12 cellular contexts compared by ENCODE assay signal in the genomic region with DNA sequence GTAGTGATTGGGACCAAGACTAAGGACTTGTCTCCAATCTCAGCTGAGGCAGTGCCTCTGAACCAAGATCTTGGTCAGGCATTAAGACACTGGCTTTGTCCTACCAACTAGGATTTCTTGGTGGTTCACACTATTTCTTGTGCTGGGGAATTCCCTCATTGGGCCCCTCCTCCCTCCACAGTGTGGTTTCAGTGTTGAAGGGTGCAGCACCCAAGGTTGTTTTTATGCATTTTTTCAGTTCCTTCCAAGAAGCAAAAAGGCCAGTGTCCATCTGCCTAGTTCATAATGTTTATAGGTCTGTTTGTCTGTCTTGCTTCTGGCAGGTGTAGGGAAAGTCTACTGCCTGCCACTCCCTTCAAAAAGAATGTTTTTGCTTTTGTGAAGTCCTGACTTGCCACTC. TPM values are rescaled to one million over a fixed set of nuclear protein-coding genes. Genes with fewer than 3 reads are reported as not detected.
DNase-seq lines count a peak whose midpoint lies in the region; ATAC-seq, FAIRE-seq and TF ChIP-seq lines count a peak whose summit lies in the region.
"Had no signal": no experiment of that assay in that cellular context is flagged by ENCODE, and none has a peak within 500 bp of the region (broad histone marks: within the 10 kb centered on the region; RNA-seq: fewer than 3 reads in every experiment).

No MANE protein-coding gene starts in this region.

- no peak for TF ChIP-seq POLR2A in GM12878 (IDR thresholded peaks at IDR 0.05; ENCODE audit: low read depth, low read length)

- intact Hi-C loops in GM12878 (cut with micrococcal nuclease; ENCODE audit: unreplicated experiment) = no loop called here
- intact Hi-C loops in Right ventricle myocardium superior (cut with DNase I) = no loop called here
- intact Hi-C loops in Calu3 (cut with micrococcal nuclease; ENCODE audit: unreplicated experiment) = no loop called here

- no peaks in the 10 kb centered on the region for H3K79me2 ChIP-seq in GM12878 (ENCODE audit: control insufficient read depth, insufficient read depth, low read length)

- TF ChIP-seq RAD21 in GM12878 (IDR thresholded peaks at IDR 0.05; ENCODE audit: insufficient read depth, low read depth, low read length) = no peak

- peak overlapping the region; percentile 32 to 82 (median 74) for H3K4me3 Mint-ChIP-seq in CD8-positive, alpha-beta memory T cell
- H3K4me3 Mint-ChIP-seq in Calu3 (ENCODE audit: low read depth, unreplicated experiment) = no peak overlapping the region
- H3K4me3 Mint-ChIP-seq: H9 had no signal

- peaks cover 23 to 29% (median 27%) of the 10 kb centered on the region in 3 donors for H3K4me1 Mint-ChIP-seq in CD8-positive, alpha-beta memory T cell
- H3K4me1 Mint-ChIP-seq in Calu3 (ENCODE audit: low read depth, unreplicated experiment) = no peaks in the 10 kb centered on the region
- H3K4me1 Mint-ChIP-seq: H9 had no signal

- H3K36me3 Mint-ChIP-seq in CD8-positive, alpha-beta memory T cell = peaks cover 5 to 37% (median 17%) of the 10 kb centered on the region in 3 donors
- H3K36me3 Mint-ChIP-seq in Calu3 (ENCODE audit: insufficient read depth, unreplicated experiment) = peaks cover 10% of the 10 kb centered on the region

- peak overlapping the region; percentile 13 for H3K9ac ChIP-seq in GM12878 (ENCODE audit: control insufficient read depth, insufficient read depth, low read length)

- no peak overlapping the region for H3K27ac ChIP-seq in CD8-positive, alpha-beta memory T cell (ENCODE audit: low read depth, low read length)
- peak overlapping the region; percentile 62 for H3K27ac ChIP-seq in GM12878 (ENCODE audit: control insufficient read depth, insufficient read depth)
- H3K27ac ChIP-seq: thoracic aorta had no signal

- no peaks in the 10 kb centered on the region for H4K20me1 ChIP-seq in GM12878 (ENCODE audit: control insufficient read depth, insufficient read depth)

- ATAC-seq in HG03159 (IDR thresholded peaks at IDR 0.05; ENCODE audit: unreplicated experiment) (peak; percentile 59), GM12878 (peak; percentile 97), Right ventricle myocardium superior (ENCODE audit: poor library complexity) (no peak)

- peak in 4 of 5 donors; percentile 29 to 62 (median 42) for DNase-seq in CD8-positive, alpha-beta memory T cell
- peak; percentile 88 for DNase-seq in GM19239 (ENCODE audit: insufficient read length, low spot score)
- DNase-seq in GM12878 (ENCODE audit: low read depth, low spot score) = peak; percentile 57
- DNase-seq in NCI-H146 treated with DMSO at 0.1 percent for 48 hours (lab: John Stamatoyannopoulos, UW; ENCODE audit: unreplicated experiment) = no peak
- no peak for DNase-seq in Right ventricle myocardium superior
- no peak for DNase-seq in NCI-H1930 (lab: John Stamatoyannopoulos, UW)
- DNase-seq in Calu3 = no peak
- DNase-seq: H9, NCI-H1417 treated with DMSO at 0.1 percent for 48 hours had no signal

- no peaks in the 10 kb centered on the region for H3K9me3 Mint-ChIP-seq in CD8-positive, alpha-beta memory T cell
- no peaks in the 10 kb centered on the region for H3K9me3 Mint-ChIP-seq in Calu3 (ENCODE audit: low read depth, unreplicated experiment)
- H3K9me3 Mint-ChIP-seq: H9 had no signal

- no peak overlapping the region for H2AFZ ChIP-seq in GM12878 (ENCODE audit: control insufficient read depth, low read depth, low read length)

- peak overlapping the region; percentile 82 for H3K4me2 ChIP-seq in GM12878 (ENCODE audit: control insufficient read depth, insufficient read depth)

- peaks cover 16% of the 10 kb centered on the region for H3K36me3 ChIP-seq in CD8-positive, alpha-beta memory T cell (ENCODE audit: insufficient read depth, low read length)
- peaks cover 5 to 6% of the 10 kb centered on the region in 2 experiments; a peak in 3 of 4 replicates for H3K36me3 ChIP-seq in GM12878 (ENCODE audit: control insufficient read depth in 2 of 2, insufficient read depth in 2 of 2, low read length in 1 of 2)

- H3K27ac Mint-ChIP-seq in CD8-positive, alpha-beta memory T cell = peak overlapping the region; percentile 74 to 94 (median 89)
- no peak overlapping the region for H3K27ac Mint-ChIP-seq in Calu3 (ENCODE audit: unreplicated experiment)

- no peaks in the 10 kb centered on the region for H3K27me3 Mint-ChIP-seq in CD8-positive, alpha-beta memory T cell
- no peaks in the 10 kb centered on the region for H3K27me3 Mint-ChIP-seq in Calu3 (ENCODE audit: unreplicated experiment)

- peak; percentile 98 for FAIRE-seq in GM19239 (lab: Jason Lieb, UNC)
- FAIRE-seq in GM12878 (lab: Jason Lieb, UNC) = peak; percentile 97
- FAIRE-seq: D721Med had no signal

- TF ChIP-seq CTCF in GM12878 (IDR thresholded peaks at IDR 0.05 in 2 of 3, conservative IDR thresholded peaks at IDR 0.05 in 1 of 3; ENCODE audit: control insufficient read depth in 2 of 3, extremely low read depth in 1 of 3, insufficient read depth in 1 of 3, low read depth in 3 of 3, low read length in 3 of 3) (no peak), Calu3 (IDR thresholded peaks at IDR 0.05; ENCODE audit: unreplicated experiment) (no peak)

- in situ Hi-C loops in GM12878 (cut with MboI) = no loop called here

- no peaks in the 10 kb centered on the region for H3K9me3 ChIP-seq in CD8-positive, alpha-beta memory T cell (ENCODE audit: low read length)
- H3K9me3 ChIP-seq in GM12878 (replicated peaks; ENCODE audit: control insufficient read depth, insufficient read depth, low read length) = no peaks in the 10 kb centered on the region
- H3K9me3 ChIP-seq: thoracic aorta had no signal

- 0 out of 4 replicates have a peak, but pooled peaks of 1 of the 2 experiments have one; percentile 56 for TF ChIP-seq EP300 in GM12878 (IDR thresholded peaks at IDR 0.05; ENCODE audit: borderline replicate concordance in 1 of 2, control insufficient read depth in 1 of 2, low read depth in 2 of 2, low read length in 2 of 2)

- RAD21 ChIA-PET in GM12878 (lab: Charles Lee; ENCODE audit: unreplicated experiment) = interaction anchor here (3.2 kb wide), 1 partner anchor 10 kb away, joined by 15 read pairs; a partner anchor contains a TSS

- no peaks in the 10 kb centered on the region for H3K27me3 ChIP-seq in CD8-positive, alpha-beta memory T cell (ENCODE audit: insufficient read depth, low read length, poor library complexity, severe bottlenecking)
- no peaks in the 10 kb centered on the region for H3K27me3 ChIP-seq in GM12878 (replicated peaks in 1 of 2; ENCODE audit: control insufficient read depth in 2 of 2, insufficient read depth in 2 of 2, low read length in 1 of 2)

- POLR2A ChIA-PET in CD8-positive, alpha-beta memory T cell (lab: Charles Lee) = interaction anchor here (1.0 kb wide), 1 partner anchor 11 kb away, joined by 3 read pairs; no protein-coding TSS in a partner anchor
- POLR2A ChIA-PET in GM12878 (lab: Charles Lee) = interaction anchor here (1.3 to 2.5 kb wide), 2 partner anchors 10 kb away, joined by 9 to 16 read pairs; a partner anchor contains a TSS

- H3K4me3 ChIP-seq in CD8-positive, alpha-beta memory T cell (ENCODE audit: low read length) = peak overlapping the region; percentile 5
- no peak overlapping the region for H3K4me3 ChIP-seq in GM12878
- H3K4me3 ChIP-seq: thoracic aorta had no signal

- SMC1A ChIA-PET in GM12878 (lab: Charles Lee; ENCODE audit: uncharacterized antibody, unreplicated experiment) = interaction anchor here (0.7 to 2.6 kb wide), 5 partner anchors 10 to 82 kb away, joined by 3 to 9 read pairs (median 4); a partner anchor contains a TSS

- CTCF ChIA-PET in CD8-positive, alpha-beta memory T cell (lab: Charles Lee) = interaction anchor here (1.0 kb wide), 1 partner anchor 17 kb away, joined by 3 read pairs; no protein-coding TSS in a partner anchor
- CTCF ChIA-PET in GM12878 (lab: Yijun Ruan, JAX) = interaction anchor here (2.2 kb wide), 1 partner anchor 10 kb away, joined by 7 read pairs; no protein-coding TSS in a partner anchor
- CTCF ChIA-PET in Calu3 (lab: Charles Lee) = no interaction called here

- H3K4me1 ChIP-seq in CD8-positive, alpha-beta memory T cell (ENCODE audit: insufficient read depth, low read length) = peaks cover 16% of the 10 kb centered on the region
- H3K4me1 ChIP-seq in GM12878 (ENCODE audit: control insufficient read depth, insufficient read depth, low read length) = peaks cover 13% of the 10 kb centered on the region

- BruUV-seq in GM12878 (replicated peaks; lab: Mats Ljungman, UMichigan) (no TSS peak), Calu3 (replicated peaks; lab: Mats Ljungman, UMichigan) (no TSS peak)

RNA-seq across cellular contexts. Expression of a gene that starts 10.6 kb away (rescaled TPM):
- under 1 TPM; 0.44 to 0.53 TPM for total RNA-seq in CD8-positive, alpha-beta memory T cell
- not detected for polyA plus RNA-seq in CD8-positive, alpha-beta memory T cell
- 0.71 and 1.6 TPM in 2 replicates for total RNA-seq in GM12878 (2013; cell fraction: nucleolus; rRNA removed)
- total RNA-seq in GM12878 (2014; rRNA removed) = 0.54 and 0.90 TPM in 2 replicates
- total RNA-seq in GM12878 (2014; rRNA removed; fragmentation: Illumina TruSeq; extraction: Trizol) = 0.27 and 0.32 TPM in 2 replicates
- 0.64 and 0.67 TPM in 2 replicates for total RNA-seq in GM12878 (2021)
- polyA plus RNA-seq in GM12878 (2011; ENCODE audit: low read depth) = 0.17 TPM
- polyA plus RNA-seq in GM12878 (2011; rRNA removed) = 0.48 and 1.5 TPM in 2 replicates
- 2.2 and 2.3 TPM in 2 replicates for polyA plus RNA-seq in GM12878 (2011; cell fraction: cytosol; rRNA removed)
- 4.1 and 6.0 TPM in 2 replicates for polyA plus RNA-seq in GM12878 (2011; cell fraction: nucleus; rRNA removed)
- 0.32 and 0.88 TPM in 2 replicates for polyA plus RNA-seq in GM12878 (2012)
- polyA plus RNA-seq in GM12878 (2014; fragmentation: Illumina TruSeq; extraction: Trizol) = 0.04 TPM in 1 of 2 replicates, not detected in the other
- polyA plus RNA-seq in GM12878 (2014; fragmentation: Nextera tagmentation; extraction: Ambion mirVana) = under 1 TPM in 1 of 2 experiments, not detected in 1; 0.07 TPM
- 0.73 and 0.91 TPM in 2 replicates for polyA plus RNA-seq in GM12878 (2014; rRNA removed)
- polyA plus RNA-seq in GM12878 (2016; fragmentation: Nextera tagmentation; extraction: Ambion mirVana) = under 1 TPM; 0.12 to 0.49 TPM
- polyA minus RNA-seq in GM12878 (2011; rRNA and poly(A)+ RNA removed) = 1.1 and 1.8 TPM in 2 replicates
- polyA minus RNA-seq in GM12878 (2011; cell fraction: cytosol; rRNA and poly(A)+ RNA removed) = 1.6 and 2.1 TPM in 2 replicates
- 0.77 and 1.9 TPM in 2 replicates for polyA minus RNA-seq in GM12878 (2011; cell fraction: nucleus; rRNA and poly(A)+ RNA removed)
- 2.6 TPM for total RNA-seq in Right ventricle myocardium superior
- total RNA-seq in Calu3 (2022) = 0.61 and 0.68 TPM in 2 replicates

RNA-seq across cellular contexts. Expression of a gene that starts 30.5 kb away (rescaled TPM):
- under 1 TPM; 0.27 to 0.31 TPM for total RNA-seq in CD8-positive, alpha-beta memory T cell
- 7.3 TPM for polyA plus RNA-seq in CD8-positive, alpha-beta memory T cell
- 5.0 and 6.4 TPM in 2 replicates for total RNA-seq in GM12878 (2013; cell fraction: nucleolus; rRNA removed)
- total RNA-seq in GM12878 (2014; rRNA removed) (0.33 and 0.45 TPM in 2 replicates), GM12878 (2014; rRNA removed; fragmentation: Illumina TruSeq; extraction: Trizol) (0.13 and 0.14 TPM in 2 replicates), GM12878 (2021) (0.61 and 0.80 TPM in 2 replicates), Right ventricle myocardium superior (1.1 TPM), Calu3 (2022) (0.24 and 0.32 TPM in 2 replicates)
- not detected for polyA plus RNA-seq in GM12878 (2011; ENCODE audit: low read depth)
- polyA plus RNA-seq in GM12878 (2011; rRNA removed) (0.09 and 0.18 TPM in 2 replicates), GM12878 (2014; fragmentation: Illumina TruSeq; extraction: Trizol) (0.22 TPM in 1 of 2 replicates, not detected in the other), GM12878 (2014; fragmentation: Nextera tagmentation; extraction: Ambion mirVana) (under 1 TPM in 1 of 2 experiments, not detected in 1; 0.07 TPM), GM12878 (2014; rRNA removed) (0.33 and 0.54 TPM in 2 replicates), GM12878 (2016; fragmentation: Nextera tagmentation; extraction: Ambion mirVana) (under 1 TPM; 0.11 to 0.20 TPM)
- 0.15 and 0.22 TPM in 2 replicates for polyA plus RNA-seq in GM12878 (2011; cell fraction: cytosol; rRNA removed)
- 2.2 and 2.6 TPM in 2 replicates for polyA plus RNA-seq in GM12878 (2011; cell fraction: nucleus; rRNA removed)
- polyA plus RNA-seq in GM12878 (2012) = 0.42 and 0.46 TPM in 2 replicates
- polyA minus RNA-seq in GM12878 (2011; rRNA and poly(A)+ RNA removed) = 0.46 TPM in 1 of 2 replicates, not detected in the other
- 0.80 TPM in 1 of 2 replicates, not detected in the other for polyA minus RNA-seq in GM12878 (2011; cell fraction: cytosol; rRNA and poly(A)+ RNA removed)
- polyA minus RNA-seq in GM12878 (2011; cell fraction: nucleus; rRNA and poly(A)+ RNA removed) = 0.24 TPM in 1 of 2 replicates, not detected in the other

Comparison
In these comparisons a context has a peak if more than half of its experiments do, and no peak if none do; other contexts are left out.
1. DNase-seq: peak in CD8-positive, alpha-beta memory T cell (4 of 5), GM19239 (single experiment) and GM12878 (single experiment); none in NCI-H146 treated with DMSO at 0.1 percent for 48 hours (single experiment), Right ventricle myocardium superior (single experiment), NCI-H1930 (0 of 2) and Calu3 (single experiment).